In the genomic region with DNA sequence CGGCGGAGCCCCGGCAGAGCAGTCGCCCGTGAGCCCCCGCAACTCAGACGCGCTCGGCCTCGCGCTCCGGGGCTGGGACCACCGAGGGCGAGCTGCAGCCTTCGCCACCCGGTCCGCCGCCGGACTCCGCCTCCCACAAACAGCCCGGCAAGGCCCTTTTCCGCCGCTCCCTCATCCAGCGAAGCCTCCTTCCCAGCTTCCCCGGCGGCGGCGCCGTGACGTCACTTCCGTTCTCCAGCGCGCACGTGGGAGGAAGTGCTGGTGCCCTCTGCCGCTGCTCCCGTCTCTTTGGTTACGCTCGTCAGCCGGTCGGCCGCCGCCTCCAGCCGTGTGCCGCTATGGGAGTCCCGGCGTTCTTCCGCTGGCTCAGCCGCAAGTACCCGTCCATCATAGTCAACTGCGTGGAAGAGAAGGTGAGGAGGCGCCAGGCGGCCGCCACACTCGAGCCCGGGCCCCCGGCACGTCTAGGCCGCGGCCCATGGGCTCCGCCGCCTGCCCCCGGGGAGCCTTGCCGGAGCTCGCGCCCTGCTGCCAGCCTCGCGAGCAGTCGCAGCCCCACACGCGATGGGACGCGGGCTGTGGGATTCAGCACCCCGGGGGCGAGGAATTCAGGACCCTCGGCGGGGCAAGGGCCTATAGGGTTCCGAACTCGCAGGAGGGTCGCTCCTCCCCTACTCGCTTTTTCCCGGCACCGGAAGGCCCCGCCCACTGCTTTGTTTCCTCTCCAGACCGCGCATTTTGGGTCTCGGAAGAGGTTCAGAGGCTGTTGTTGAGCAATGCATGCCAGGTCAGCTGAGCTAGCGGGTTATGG, we compare ENCODE assay signal across 8 cellular contexts. TPM values are rescaled to one million over a fixed set of nuclear protein-coding genes. Genes with fewer than 3 reads are reported as not detected.
DNase-seq lines count a peak whose midpoint lies in the region; ATAC-seq and TF ChIP-seq lines count a peak whose summit lies in the region.

A gene with protein sequence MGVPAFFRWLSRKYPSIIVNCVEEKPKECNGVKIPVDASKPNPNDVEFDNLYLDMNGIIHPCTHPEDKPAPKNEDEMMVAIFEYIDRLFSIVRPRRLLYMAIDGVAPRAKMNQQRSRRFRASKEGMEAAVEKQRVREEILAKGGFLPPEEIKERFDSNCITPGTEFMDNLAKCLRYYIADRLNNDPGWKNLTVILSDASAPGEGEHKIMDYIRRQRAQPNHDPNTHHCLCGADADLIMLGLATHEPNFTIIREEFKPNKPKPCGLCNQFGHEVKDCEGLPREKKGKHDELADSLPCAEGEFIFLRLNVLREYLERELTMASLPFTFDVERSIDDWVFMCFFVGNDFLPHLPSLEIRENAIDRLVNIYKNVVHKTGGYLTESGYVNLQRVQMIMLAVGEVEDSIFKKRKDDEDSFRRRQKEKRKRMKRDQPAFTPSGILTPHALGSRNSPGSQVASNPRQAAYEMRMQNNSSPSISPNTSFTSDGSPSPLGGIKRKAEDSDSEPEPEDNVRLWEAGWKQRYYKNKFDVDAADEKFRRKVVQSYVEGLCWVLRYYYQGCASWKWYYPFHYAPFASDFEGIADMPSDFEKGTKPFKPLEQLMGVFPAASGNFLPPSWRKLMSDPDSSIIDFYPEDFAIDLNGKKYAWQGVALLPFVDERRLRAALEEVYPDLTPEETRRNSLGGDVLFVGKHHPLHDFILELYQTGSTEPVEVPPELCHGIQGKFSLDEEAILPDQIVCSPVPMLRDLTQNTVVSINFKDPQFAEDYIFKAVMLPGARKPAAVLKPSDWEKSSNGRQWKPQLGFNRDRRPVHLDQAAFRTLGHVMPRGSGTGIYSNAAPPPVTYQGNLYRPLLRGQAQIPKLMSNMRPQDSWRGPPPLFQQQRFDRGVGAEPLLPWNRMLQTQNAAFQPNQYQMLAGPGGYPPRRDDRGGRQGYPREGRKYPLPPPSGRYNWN (plus strand): TSS at position 271 of the 811 bp plus-strand sequence. CDS start 68 bp downstream, at position 339.

- H3K4me3 ChIP-seq in KMS-11 (IDR thresholded peaks at IDR 0.05; ENCODE audit: insufficient read depth, low read depth, low read length) (no peak within 1 kb of the TSS), Panc1 (ENCODE audit: low read depth in 2 of 2, low read length in 2 of 2) (peak within 1 kb of the TSS; percentile 81 to 95), esophagus muscularis mucosa (peak within 1 kb of the TSS; percentile 89 to 100 (median 95))

- no peaks in the 10 kb centered on the region for H3K9me3 ChIP-seq in Panc1 (ENCODE audit: control insufficient read depth, insufficient read depth, low read depth, low read length)
- no peaks in the 10 kb centered on the region for H3K9me3 ChIP-seq in esophagus muscularis mucosa

- H3K9ac ChIP-seq in KMS-11: peak within 1 kb of the TSS; percentile 92

- DNase-seq in DMS79 (lab: John Stamatoyannopoulos, UW) (peak; percentile 69), Panc1 (ENCODE audit: low read depth, low spot score) (no peak), esophagus muscularis mucosa (ENCODE audit: extremely low spot score) (peak; percentile 98), myocyte (ENCODE audit: low read depth) (peak; percentile 96)
- DNase-seq in activated T-cell treated with anti-CD3 and anti-CD28 coated beads, Interleukin-2, amount 50 U/mL, for 48 hours: peak; percentile 96 to 97
- DNase-seq in stimulated activated CD8-positive, alpha-beta memory T cell treated with anti-CD3 and anti-CD28 coated beads, Interleukin-7, amount 100 ng/mL, for 48 hours (ENCODE audit: extremely low read depth in 1 of 2, low read depth in 1 of 2): peak; percentile 89 to 94

- no peak for TF ChIP-seq CTCF in KMS-11 (conservative IDR thresholded peaks at IDR 0.05; ENCODE audit: low read depth, low read length)
- TF ChIP-seq CTCF in Panc1 (IDR thresholded peaks at IDR 0.05): no peak
- TF ChIP-seq CTCF in esophagus muscularis mucosa (IDR thresholded peaks at IDR 0.05): peak in 1 of 3 experiments; percentile 13

- H3K36me3 ChIP-seq in KMS-11 (ENCODE audit: insufficient read depth) (no peaks in the 10 kb centered on the region), Panc1 (ENCODE audit: control insufficient read depth, insufficient read depth, low read length) (peaks cover 4% of the 10 kb centered on the region; the same call in 1 of the 2 replicates), esophagus muscularis mucosa (peaks cover 0 to 3% (median under 1%) of the 10 kb centered on the region in 4 donors)

- TF ChIP-seq EP300 in esophagus muscularis mucosa (IDR thresholded peaks at IDR 0.05): no peak

- in situ Hi-C loops in Panc1 (cut with HindIII; ENCODE audit: low pct_unique_long_range_greater_than_20kb, low sequenced_read_pairs): no loop called here

- H3K79me2 ChIP-seq in KMS-11 (ENCODE audit: insufficient read depth, low read depth): peaks cover 22% of the 10 kb centered on the region

- POLR2A ChIA-PET in Panc1 (lab: Charles Lee): interaction anchor here (0.7 kb wide), 1 partner anchor 181 kb away, joined by 3 read pairs; no protein-coding TSS in a partner anchor

- H3K4me1 ChIP-seq in KMS-11 (ENCODE audit: low read depth, poor library complexity, severe bottlenecking) (peaks cover 6% of the 10 kb centered on the region), Panc1 (ENCODE audit: control insufficient read depth, insufficient read depth, low read length) (peaks cover 8% of the 10 kb centered on the region; the same call in 1 of the 2 replicates), esophagus muscularis mucosa (peaks cover 15 to 25% (median 23%) of the 10 kb centered on the region in 4 donors)

- peak; percentile 58 for TF ChIP-seq POLR2A in esophagus muscularis mucosa (IDR thresholded peaks at IDR 0.05; ENCODE audit: low read depth)

- under 1% methylated on average over 38 of the region's 87 CpGs for WGBS in esophagus muscularis mucosa

- H2AFZ ChIP-seq in KMS-11 (ENCODE audit: low read depth): peak within 1 kb of the TSS; percentile 66

- H3K4me2 ChIP-seq in KMS-11: peak within 1 kb of the TSS; percentile 91

- ATAC-seq in GM21737 (IDR thresholded peaks at IDR 0.05; ENCODE audit: unreplicated experiment) (peak; percentile 92), Panc1 (peak; percentile 98)

- no TSS peak for BruUV-seq in Panc1 (replicated peaks; lab: Mats Ljungman, UMichigan)

- H3K27ac ChIP-seq in KMS-11: peak within 1 kb of the TSS; percentile 87
- H3K27ac ChIP-seq in Panc1 (ENCODE audit: low read length): peak within 1 kb of the TSS; percentile 97
- H3K27ac ChIP-seq in esophagus muscularis mucosa (replicated peaks in 1 of 4): peak within 1 kb of the TSS; percentile 95 to 100 (median 97)

- H3K27me3 ChIP-seq in KMS-11 (ENCODE audit: insufficient read depth, low read depth): no peaks in the 10 kb centered on the region
- H3K27me3 ChIP-seq in Panc1 (ENCODE audit: control insufficient read depth, insufficient read depth, low read length): no peaks in the 10 kb centered on the region
- peaks cover 0 to 7% (median 0%) of the 10 kb centered on the region in 4 donors for H3K27me3 ChIP-seq in esophagus muscularis mucosa

- intact Hi-C loops in Panc1 (cut with micrococcal nuclease; ENCODE audit: unreplicated experiment) (no loop called here), esophagus muscularis mucosa (cut with DNase I) (loop anchor here (5.0 kb wide), 1 partner anchor 176 kb away; a partner anchor contains a TSS)

- H4K20me1 ChIP-seq in KMS-11 (ENCODE audit: insufficient read depth): 0 out of 2 replicates have a peak, but pooled peaks cover 4% of the 10 kb centered on the region

- CTCF ChIA-PET in Panc1 (lab: Charles Lee): interaction anchor here (0.6 kb wide), 1 partner anchor 459 kb away, joined by 3 read pairs; no protein-coding TSS in a partner anchor

RNA-seq across cellular contexts. Expression of the gene that starts here (rescaled TPM):
- 77.7 TPM for total RNA-seq in Panc1 (2021; ENCODE audit: unreplicated experiment)
- 50.9 TPM for polyA plus RNA-seq in Panc1 (2012; ENCODE audit: insufficient read length)
- total RNA-seq in esophagus muscularis mucosa: 10 to 100 TPM; 49.0 to 76.9 (median 56.7) TPM
- 87.0 and 91.1 TPM in 2 replicates for total RNA-seq in myocyte
- polyA plus RNA-seq in myocyte (2012): 37.1 TPM
